22 cellular contexts compared by ENCODE assay signal in the genomic region with DNA sequence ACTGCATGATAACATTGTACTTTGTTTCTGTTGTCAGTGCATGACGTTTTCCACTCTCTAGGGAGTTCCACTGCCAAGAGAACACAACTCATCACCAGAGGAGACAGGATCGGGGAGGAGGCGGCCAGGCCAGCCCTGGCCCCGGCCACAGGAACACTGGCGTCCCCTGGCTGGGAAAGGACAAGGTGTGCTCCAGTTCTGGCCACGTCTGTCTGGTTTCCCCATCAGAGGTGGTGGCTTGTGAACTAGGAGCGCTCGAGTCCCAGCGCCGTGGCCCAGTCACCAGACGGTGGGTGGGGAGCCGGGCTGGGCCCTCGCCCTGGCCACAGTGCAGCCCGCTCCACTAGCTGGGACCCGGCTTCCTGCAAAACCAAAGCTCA.
DNase-seq lines count a peak whose midpoint lies in the region; ATAC-seq, FAIRE-seq and TF ChIP-seq lines count a peak whose summit lies in the region.
"Had no signal": no experiment of that assay in that cellular context is flagged by ENCODE, and none has a peak within 500 bp of the region (broad histone marks: within the 10 kb centered on the region; RNA-seq: fewer than 3 reads in every experiment).

No MANE protein-coding gene starts in this region.

- FAIRE-seq in urothelium cell line (lab: Jason Lieb, UNC), result no peak
- FAIRE-seq: astrocyte, endothelial cell of umbilical vein, HTR-8/SVneo had no signal

- H3K4me2 ChIP-seq in mesendoderm (ENCODE audit: low read length), result no peak overlapping the region

- H2BK15ac ChIP-seq in mesendoderm (replicated peaks; ENCODE audit: low read depth), result no peak overlapping the region

- peak; percentile 9 for DNase-seq in M059J (ENCODE audit: low read depth)
- DNase-seq in choroid plexus epithelial cell (ENCODE audit: low read depth), result peak; percentile 43
- no peak for DNase-seq in left ventricle myocardium superior
- peak; percentile 67 for DNase-seq in spleen
- DNase-seq in mesendoderm, result no peak
- no peak for DNase-seq in urothelium cell line (ENCODE audit: low spot score)
- DNase-seq in DMS79 (lab: John Stamatoyannopoulos, UW), result no peak
- no peak for DNase-seq in NCI-H1694 treated with DMSO at 0.1 percent for 48 hours (lab: John Stamatoyannopoulos, UW)
- DNase-seq: activated CD4-positive, alpha-beta T cell treated with anti-CD3 and anti-CD28 coated beads, Interleukin-2, amount 50 U/mL, for 48 hours; activated naive CD4-positive, alpha-beta T cell treated with anti-CD3 and anti-CD28 coated beads for 36 hours; CD8-positive, alpha-beta memory T cell; DMS79 treated with DMSO at 0.1 percent for 48 hours; head of caudate nucleus; immature natural killer cell; Kasumi-1; NCI-H146; stimulated activated naive B cell treated with anti-CD40 and anti-IgM and Interleukin-4, amounts not matched to agents 10 μg/mL and 1 μg/mL and 100 μg/mL, for 72 hours; SW 1271 had no signal

- H3K27ac ChIP-seq in spleen (no peak overlapping the region), mesendoderm (ENCODE audit: low read depth, low read length) (no peak overlapping the region)

- no peak overlapping the region for H3K23ac ChIP-seq in mesendoderm (ENCODE audit: low read length)

- TF ChIP-seq CTCF in choroid plexus epithelial cell (conservative IDR thresholded peaks at IDR 0.05; ENCODE audit: low read depth, low read length) (no peak), spleen (IDR thresholded peaks at IDR 0.05 in 8 of 11, conservative IDR thresholded peaks at IDR 0.05 in 3 of 11) (no peak)

- no peak overlapping the region for H3K56ac ChIP-seq in mesendoderm (ENCODE audit: low read length)

- H4K5ac ChIP-seq in mesendoderm (ENCODE audit: low read length), result no peak overlapping the region

- peaks cover 0 to 5% (median 0%) of the 10 kb centered on the region in 8 donors for H3K9me3 ChIP-seq in spleen

- H3K4me3 ChIP-seq in choroid plexus epithelial cell (ENCODE audit: low read depth, low read length) (no peak overlapping the region), spleen (no peak overlapping the region), mesendoderm (ENCODE audit: low read length) (no peak overlapping the region)

- no peak overlapping the region for H2BK120ac ChIP-seq in mesendoderm (ENCODE audit: low read depth, low read length)

- no peaks in the 10 kb centered on the region for H3K36me3 ChIP-seq in spleen
- H3K36me3 ChIP-seq in mesendoderm (ENCODE audit: control insufficient read depth, insufficient read depth, low read length), result no peaks in the 10 kb centered on the region

- no peak overlapping the region for H2BK5ac ChIP-seq in mesendoderm (ENCODE audit: low read length)

- no peak overlapping the region for H3K9ac ChIP-seq in mesendoderm (ENCODE audit: low read length)

- H2AK5ac ChIP-seq in mesendoderm (ENCODE audit: low read length), result no peak overlapping the region

- H3K27me3 ChIP-seq in spleen (replicated peaks in 1 of 7), result peaks cover 0 to 7% (median 0%) of the 10 kb centered on the region in 7 donors
- H3K27me3 ChIP-seq in mesendoderm (ENCODE audit: insufficient read depth, low read length, poor library complexity), result no peaks in the 10 kb centered on the region

- H3K18ac ChIP-seq in mesendoderm (ENCODE audit: low read length), result no peak overlapping the region

- no peaks in the 10 kb centered on the region for H3K79me1 ChIP-seq in mesendoderm (ENCODE audit: low read length)

- no peak for TF ChIP-seq POLR2A in spleen (IDR thresholded peaks at IDR 0.05)

- no peaks in the 10 kb centered on the region for H3K79me2 ChIP-seq in mesendoderm (ENCODE audit: control insufficient read depth, insufficient read depth, low read length)

- no peak overlapping the region for H3K4ac ChIP-seq in mesendoderm (ENCODE audit: low read depth, low read length)

- H4K8ac ChIP-seq in mesendoderm (ENCODE audit: low read depth, low read length), result no peak overlapping the region

- H3K4me1 ChIP-seq in spleen, result no peaks in the 10 kb centered on the region
- no peaks in the 10 kb centered on the region for H3K4me1 ChIP-seq in mesendoderm (ENCODE audit: control insufficient read depth, low read depth, low read length)

- peak; percentile 70 for ATAC-seq in left ventricle myocardium superior
- ATAC-seq: Panc1 had no signal

- WGBS in spleen, 5 donors, result 79 to 90% (median 86%) methylated on average over 3 to 15 of the region's 15 CpGs
- no CpG with 5 or more reads among the region's 15 CpGs for WGBS in mesendoderm (ENCODE audit: extremely low coverage, insufficient coverage, low lambda C conversion rate)

- intact Hi-C loops in left ventricle myocardium superior (cut with micrococcal nuclease), result no loop called here
- intact Hi-C loops in spleen (cut with DNase I; ENCODE audit: low total_unique reads), result no loop called here

Comparison
In these comparisons a context has a peak if more than half of its experiments do, and no peak if none do; other contexts are left out.
1. DNase-seq: peak in M059J (single experiment), choroid plexus epithelial cell (single experiment) and spleen (single experiment); none in left ventricle myocardium superior (single experiment), mesendoderm (single experiment), urothelium cell line (single experiment), DMS79 (single experiment) and NCI-H1694 treated with DMSO at 0.1 percent for 48 hours (single experiment).